Comparison of ENCODE assay signal across 8 cellular contexts in genomic region chr7:29921404-29922010, GRCh38.
DNase-seq lines count a peak whose midpoint lies in the region; ATAC-seq and TF ChIP-seq lines count a peak whose summit lies in the region.

No MANE protein-coding gene starts in this region.

- no peaks in the 10 kb centered on the region for H3K4me1 ChIP-seq in OCI-LY1 (ENCODE audit: insufficient read depth, low read length, severe bottlenecking)
- H3K4me1 ChIP-seq in psoas muscle: no peaks in the 10 kb centered on the region

- H3K36me3 ChIP-seq in GM06990 (ENCODE audit: control insufficient read depth, insufficient read depth, low read length): peaks cover 14% of the 10 kb centered on the region
- H3K36me3 ChIP-seq in OCI-LY1 (ENCODE audit: insufficient read depth, low read length): peaks cover 40% of the 10 kb centered on the region
- no peaks in the 10 kb centered on the region for H3K36me3 ChIP-seq in psoas muscle (ENCODE audit: insufficient read depth in 1 of 2, low read depth in 1 of 2)

- H3K9me2 ChIP-seq in OCI-LY1 (ENCODE audit: low read depth, low read length): no peaks in the 10 kb centered on the region

- peak; percentile 20 for DNase-seq in GM06990 (ENCODE audit: extremely low read depth, insufficient read length)
- DNase-seq in Jurkat, Clone E6-1 (ENCODE audit: low read depth, low spot score): peak; percentile 70
- DNase-seq in activated T-helper 2 cell treated with anti-CD3 and anti-CD28 coated beads, Interferon-gamma antibody, Interleukin-2, Interleukin-4, amounts not matched to agents 10 μg/mL and 5 μg/mL and 100 μg/mL, durations not matched to agents 14 hours and 24 hours and 36 hours (ENCODE audit: low spot score): peak; percentile 12
- DNase-seq in glomerular visceral epithelial cell (ENCODE audit: extremely low spot score): peak; percentile 62
- no peak for DNase-seq in psoas muscle
- DNase-seq in OCI-M2 (lab: John Stamatoyannopoulos, UW; ENCODE audit: unreplicated experiment): no peak

- H3K27me3 Mint-ChIP-seq in activated T-helper 2 cell treated with anti-CD3 and anti-CD28 coated beads, Interferon-gamma antibody, Interleukin-2, Interleukin-4, amounts not matched to agents 10 μg/mL and 5 μg/mL and 100 μg/mL, durations not matched to agents 14 hours and 24 hours and 36 hours (ENCODE audit: low read depth): no peaks in the 10 kb centered on the region

- H3K27ac ChIP-seq in OCI-LY1 (ENCODE audit: low read depth, low read length, poor library complexity, severe bottlenecking): no peak overlapping the region
- no peak overlapping the region for H3K27ac ChIP-seq in psoas muscle

- H3K4me3 ChIP-seq in GM06990 (replicated peaks; ENCODE audit: low read depth, low read length): no peak overlapping the region
- H3K4me3 ChIP-seq in Jurkat, Clone E6-1 (ENCODE audit: low read length): no peak overlapping the region
- no peak overlapping the region for H3K4me3 ChIP-seq in OCI-LY1 (ENCODE audit: low read depth, low read length, poor library complexity, severe bottlenecking)
- H3K4me3 ChIP-seq in psoas muscle: no peak overlapping the region

- no peak overlapping the region for H3K9ac ChIP-seq in OCI-LY1 (ENCODE audit: low read length)

- TF ChIP-seq CTCF in GM06990 (IDR thresholded peaks at IDR 0.05; ENCODE audit: insufficient read depth, low read length, poor library complexity, severe bottlenecking) (peak; percentile 88), OCI-LY1 (IDR thresholded peaks at IDR 0.05; ENCODE audit: low read length) (peak; percentile 98), psoas muscle (IDR thresholded peaks at IDR 0.05) (peak; percentile 89)

- H3K36me3 Mint-ChIP-seq in activated T-helper 2 cell treated with anti-CD3 and anti-CD28 coated beads, Interferon-gamma antibody, Interleukin-2, Interleukin-4, amounts not matched to agents 10 μg/mL and 5 μg/mL and 100 μg/mL, durations not matched to agents 14 hours and 24 hours and 36 hours (ENCODE audit: low read depth): no peaks in the 10 kb centered on the region

- H3K9me3 ChIP-seq in OCI-LY1 (ENCODE audit: low read length) (no peaks in the 10 kb centered on the region), psoas muscle (no peaks in the 10 kb centered on the region)

- no peak overlapping the region for H3K4me2 ChIP-seq in OCI-LY1 (ENCODE audit: low read length)

- ATAC-seq in GM21825 (IDR thresholded peaks at IDR 0.05; ENCODE audit: unreplicated experiment) (peak; percentile 79), psoas muscle (peak; percentile 87 to 95 (median 88))

- intact Hi-C loops in activated T-helper 2 cell treated with anti-CD3 and anti-CD28 coated beads, Interferon-gamma antibody, Interleukin-2, Interleukin-4, amounts not matched to agents 10 μg/mL and 5 μg/mL and 100 μg/mL, durations not matched to agents 14 hours and 24 hours and 36 hours (cut with micrococcal nuclease): no loop called here
- intact Hi-C loops in psoas muscle (cut with DNase I): loop anchor here (2.0 to 5.0 kb wide), 4 partner anchors 114 to 284 kb away; partner anchors contain the start of gene WIPF3 (in 1 of the 2)

- no peaks in the 10 kb centered on the region for H3F3A ChIP-seq in OCI-LY1 (ENCODE audit: insufficient read depth, low read length)

- no peak overlapping the region for H3K27ac Mint-ChIP-seq in activated T-helper 2 cell treated with anti-CD3 and anti-CD28 coated beads, Interferon-gamma antibody, Interleukin-2, Interleukin-4, amounts not matched to agents 10 μg/mL and 5 μg/mL and 100 μg/mL, durations not matched to agents 14 hours and 24 hours and 36 hours

- no peak overlapping the region for H2AFZ ChIP-seq in OCI-LY1 (ENCODE audit: low read length)

- H3K4me1 Mint-ChIP-seq in activated T-helper 2 cell treated with anti-CD3 and anti-CD28 coated beads, Interferon-gamma antibody, Interleukin-2, Interleukin-4, amounts not matched to agents 10 μg/mL and 5 μg/mL and 100 μg/mL, durations not matched to agents 14 hours and 24 hours and 36 hours (ENCODE audit: low read depth): peaks cover 2% of the 10 kb centered on the region

- H3K9me3 Mint-ChIP-seq in activated T-helper 2 cell treated with anti-CD3 and anti-CD28 coated beads, Interferon-gamma antibody, Interleukin-2, Interleukin-4, amounts not matched to agents 10 μg/mL and 5 μg/mL and 100 μg/mL, durations not matched to agents 14 hours and 24 hours and 36 hours: no peaks in the 10 kb centered on the region

- H3K27me3 ChIP-seq in GM06990 (replicated peaks; ENCODE audit: control insufficient read depth, insufficient read depth, low read length) (no peaks in the 10 kb centered on the region), OCI-LY1 (ENCODE audit: insufficient read depth, low read length) (no peaks in the 10 kb centered on the region), psoas muscle (ENCODE audit: insufficient read depth in 3 of 3, low read length in 2 of 3) (no peaks in the 10 kb centered on the region)

- H4K20me1 ChIP-seq in OCI-LY1 (ENCODE audit: insufficient read depth, low read length): no peaks in the 10 kb centered on the region; the same call in 1 of the 2 replicates

- 39 to 49% (median 47%) methylated on average over 4 of the region's 4 CpGs for WGBS in psoas muscle, 3 donors

- H3K4me3 Mint-ChIP-seq in activated T-helper 2 cell treated with anti-CD3 and anti-CD28 coated beads, Interferon-gamma antibody, Interleukin-2, Interleukin-4, amounts not matched to agents 10 μg/mL and 5 μg/mL and 100 μg/mL, durations not matched to agents 14 hours and 24 hours and 36 hours (ENCODE audit: low read depth): no peak overlapping the region

- H3K79me2 ChIP-seq in OCI-LY1 (ENCODE audit: insufficient read depth, low read length): no peaks in the 10 kb centered on the region

Comparison
In these comparisons a context has a peak if more than half of its experiments do, and no peak if none do; other contexts are left out.
1. DNase-seq: peak in GM06990 (single experiment), Jurkat, Clone E6-1 (single experiment), activated T-helper 2 cell treated with anti-CD3 and anti-CD28 coated beads, Interferon-gamma antibody, Interleukin-2, Interleukin-4, amounts not matched to agents 10 μg/mL and 5 μg/mL and 100 μg/mL, durations not matched to agents 14 hours and 24 hours and 36 hours (single experiment) and glomerular visceral epithelial cell (single experiment); none in psoas muscle (0 of 2) and OCI-M2 (single experiment).
2. Peak in every context shown above with its lines, with median percentiles within 50 percentile points of each other: CTCF ChIP-seq.